In genomic region chr20:62404761-62405107, GRCh38 we compare ENCODE assay signal across 24 cellular contexts. TPM values are rescaled to one million over a fixed set of nuclear protein-coding genes. Genes with fewer than 3 reads are reported as not detected.
"Had no signal": no experiment of that assay in that cellular context is flagged by ENCODE, and none has a peak within 500 bp of the region (broad histone marks: within the 10 kb centered on the region; RNA-seq: fewer than 3 reads in every experiment).

No MANE protein-coding gene starts in this region.

- ATAC-seq: gastrocnemius medialis; left colon; natural killer cell; pancreas; stimulated activated effector memory CD8-positive, alpha-beta T cell treated with anti-CD3 and anti-CD28 coated beads, Interleukin-12 subunit alpha, Interleukin-12 subunit beta, amount 100 ng/mL, for 72 hours; stimulated activated naive CD8-positive, alpha-beta T cell treated with anti-CD3 and anti-CD28 coated beads, Interleukin-15, amount 100 ng/mL, for 72 hours had no signal

- H3K27me3 ChIP-seq: esophagus squamous epithelium, gastrocnemius medialis, pancreas had no signal

- H3K4me3 ChIP-seq: esophagus squamous epithelium, gastrocnemius medialis, lower lobe of right lung, pancreas, psoas muscle, skin epidermis, tibial artery had no signal

- H3K36me3 ChIP-seq: gastrocnemius medialis, pancreas had no signal

- H3K9me3 ChIP-seq: esophagus squamous epithelium, gastrocnemius medialis, lower lobe of right lung, pancreas, psoas muscle, tibial artery had no signal

- DNase-seq: activated CD4-positive, alpha-beta T cell treated with anti-CD3 and anti-CD28 coated beads, Interleukin-2, amount 50 U/mL, for 4 hours; activated CD8-positive, alpha-beta memory T cell treated with anti-CD3 and anti-CD28 coated beads for 24 hours; activated CD8-positive, alpha-beta memory T cell treated with anti-CD3 and anti-CD28 coated beads, Interleukin-2, amount 50 U/mL, for 4 hours; activated naive CD4-positive, alpha-beta T cell; activated naive CD8-positive, alpha-beta T cell treated with anti-CD3 and anti-CD28 coated beads for 36 hours; activated T-cell treated with anti-CD3 and anti-CD28 coated beads, Interleukin-2, amount 50 U/mL, for 24 hours; amniotic stem cell; cortex of kidney; esophagus squamous epithelium; lower lobe of right lung; natural killer cell; stimulated activated CD4-positive, alpha-beta T cell treated with anti-CD3 and anti-CD28 coated beads, Interleukin-2, amount 100 ng/mL, for 24 hours; stimulated activated naive CD8-positive, alpha-beta T cell treated with anti-CD3 and anti-CD28 coated beads, Interleukin-15, amount 100 ng/mL, for 72 hours; T-helper 1 cell had no signal

- H3K27ac ChIP-seq: gastrocnemius medialis, lower lobe of right lung, pancreas, psoas muscle, skin epidermis had no signal

RNA-seq across cellular contexts. Expression of gene RBBP8NL, which starts 22.6 kb away (rescaled TPM):
- total RNA-seq: activated naive CD8-positive, alpha-beta T cell treated with anti-CD3 and anti-CD28 coated beads for 36 hours; activated T-helper 2 cell treated with anti-CD3 and anti-CD28 coated beads, Interferon-gamma antibody, Interleukin-2, Interleukin-4, amounts not matched to agents 10 μg/mL and 5 μg/mL and 100 μg/mL, durations not matched to agents 14 hours and 24 hours and 36 hours; cerebellum; gastrocnemius medialis; natural killer cell; psoas muscle; right cardiac atrium had no signal
- polyA plus RNA-seq: right cardiac atrium had no signal
